15 cellular contexts compared by ENCODE assay signal in genomic region chrX:10254746-10255145, GRCh38.
DNase-seq lines count a peak whose midpoint lies in the region; TF ChIP-seq lines count a peak whose summit lies in the region.
"Had no signal": no experiment of that assay in that cellular context is flagged by ENCODE, and none has a peak within 500 bp of the region (broad histone marks: within the 10 kb centered on the region; RNA-seq: fewer than 3 reads in every experiment).

No MANE protein-coding gene starts in this region.

- H2BK120ac ChIP-seq in mesendoderm (ENCODE audit: low read depth, low read length): no peak overlapping the region

- no peak for TF ChIP-seq POLR2A in transverse colon (IDR thresholded peaks at IDR 0.05)
- TF ChIP-seq POLR2A in esophagus muscularis mucosa (IDR thresholded peaks at IDR 0.05; ENCODE audit: low read depth): no peak

- no peak overlapping the region for H3K4me3 ChIP-seq in Loucy (ENCODE audit: low read length, poor library complexity, severe bottlenecking)
- H3K4me3 ChIP-seq in mesendoderm (ENCODE audit: low read length): no peak overlapping the region
- no peak overlapping the region for H3K4me3 ChIP-seq in transverse colon
- H3K4me3 ChIP-seq in esophagus muscularis mucosa: no peak overlapping the region
- H3K4me3 ChIP-seq: dorsolateral prefrontal cortex, SK-N-MC had no signal

- no peaks in the 10 kb centered on the region for H4K20me1 ChIP-seq in Loucy (ENCODE audit: insufficient read depth, low read length, poor library complexity, severe bottlenecking)

- peaks cover 8% of the 10 kb centered on the region for H3K4me1 Mint-ChIP-seq in chondrocyte (ENCODE audit: low read depth)

- no peak overlapping the region for H3K27ac Mint-ChIP-seq in chondrocyte (ENCODE audit: unreplicated experiment)
- H3K27ac Mint-ChIP-seq: H9; natural killer cell treated with Interleukin-12 subunit alpha and Interleukin-12 subunit beta and Interleukin-15 and Interleukin-18, amount 100 ng/mL, for 72 hours; stimulated activated naive CD8-positive, alpha-beta T cell treated with anti-CD3 and anti-CD28 coated beads, Interleukin-15, Interleukin-2, amounts not matched to agents 100 ng/mL and 50 ng/mL, for 24 hours had no signal

- peaks cover 1% of the 10 kb centered on the region for H3K36me3 Mint-ChIP-seq in chondrocyte (ENCODE audit: low read depth)
- H3K36me3 Mint-ChIP-seq: natural killer cell treated with Interleukin-12 subunit alpha and Interleukin-12 subunit beta and Interleukin-15 and Interleukin-18, amount 100 ng/mL, for 72 hours had no signal

- H3K27ac ChIP-seq in mesendoderm (ENCODE audit: low read depth, low read length) (no peak overlapping the region), transverse colon (no peak overlapping the region), esophagus muscularis mucosa (replicated peaks in 1 of 4) (no peak overlapping the region)
- H3K27ac ChIP-seq: dorsolateral prefrontal cortex, SK-N-MC had no signal

- no peak overlapping the region for H2BK5ac ChIP-seq in mesendoderm (ENCODE audit: low read length)

- DNase-seq in DMS 273 treated with DMSO at 0.1 percent for 48 hours (lab: John Stamatoyannopoulos, UW) (peak; percentile 11), chondrocyte (ENCODE audit: low spot score) (no peak), mesendoderm (peak; percentile 24), transverse colon (no peak), esophagus muscularis mucosa (ENCODE audit: extremely low spot score) (no peak)
- no peak for DNase-seq in stimulated activated CD4-positive, alpha-beta T cell treated with anti-CD3 and anti-CD28 coated beads, Interleukin-2, amount 100 ng/mL, for 24 hours
- DNase-seq: activated CD4-positive, alpha-beta T cell treated with anti-CD3 and anti-CD28 coated beads, Interleukin-2, amount 50 U/mL, for 48 hours; activated naive CD4-positive, alpha-beta T cell treated with anti-CD3 and anti-CD28 coated beads, Interleukin-2, amount 50 U/mL, for 16 hours; dorsolateral prefrontal cortex; GF-D8; H9 had no signal

- intact Hi-C loops in transverse colon (cut with DNase I; ENCODE audit: low total_unique reads): no loop called here
- intact Hi-C loops in esophagus muscularis mucosa (cut with DNase I): no loop called here

- H3K4me1 ChIP-seq in Loucy (ENCODE audit: insufficient read depth, low read length, poor library complexity, severe bottlenecking) (no peaks in the 10 kb centered on the region), mesendoderm (ENCODE audit: control insufficient read depth, low read depth, low read length) (no peaks in the 10 kb centered on the region), transverse colon (no peaks in the 10 kb centered on the region), esophagus muscularis mucosa (no peaks in the 10 kb centered on the region)

- H3K23ac ChIP-seq in mesendoderm (ENCODE audit: low read length): no peak overlapping the region

- WGBS in mesendoderm (ENCODE audit: extremely low coverage, insufficient coverage, low lambda C conversion rate): no CpG with 5 or more reads among the region's 2 CpGs
- 82% methylated on average over 2 of the region's 2 CpGs; no CpG with 5 or more reads in 1 of the 2 donors for WGBS in transverse colon (ENCODE audit: low coverage in 1 of 2), 2 donors
- 88% methylated on average over 2 of the region's 2 CpGs for WGBS in esophagus muscularis mucosa

- no peak overlapping the region for H2AK5ac ChIP-seq in mesendoderm (ENCODE audit: low read length)

- no peak overlapping the region for H3K4ac ChIP-seq in mesendoderm (ENCODE audit: low read depth, low read length)

- no peak overlapping the region for H4K8ac ChIP-seq in mesendoderm (ENCODE audit: low read depth, low read length)

- no peak overlapping the region for H3K4me3 Mint-ChIP-seq in chondrocyte (ENCODE audit: unreplicated experiment)
- H3K4me3 Mint-ChIP-seq: H9; natural killer cell treated with Interleukin-12 subunit alpha and Interleukin-12 subunit beta and Interleukin-15 and Interleukin-18, amount 100 ng/mL, for 72 hours; stimulated activated naive CD8-positive, alpha-beta T cell treated with anti-CD3 and anti-CD28 coated beads, Interleukin-15, Interleukin-2, amounts not matched to agents 100 ng/mL and 50 ng/mL, for 24 hours had no signal

- no peaks in the 10 kb centered on the region for H3K79me2 ChIP-seq in Loucy (ENCODE audit: insufficient read depth, low read length)
- H3K79me2 ChIP-seq in mesendoderm (ENCODE audit: control insufficient read depth, insufficient read depth, low read length): no peaks in the 10 kb centered on the region

- H3K36me3 ChIP-seq in Loucy (ENCODE audit: insufficient read depth, low read length): no peaks in the 10 kb centered on the region
- no peaks in the 10 kb centered on the region for H3K36me3 ChIP-seq in mesendoderm (ENCODE audit: control insufficient read depth, insufficient read depth, low read length)
- H3K36me3 ChIP-seq in transverse colon: no peaks in the 10 kb centered on the region
- no peaks in the 10 kb centered on the region for H3K36me3 ChIP-seq in esophagus muscularis mucosa

- TF ChIP-seq CTCF in Loucy (conservative IDR thresholded peaks at IDR 0.05; ENCODE audit: low read length): peak; percentile 30
- peak; percentile 66 for TF ChIP-seq CTCF in chondrocyte (IDR thresholded peaks at IDR 0.05)
- peak in 1 of 5 experiments; percentile 5 for TF ChIP-seq CTCF in transverse colon (IDR thresholded peaks at IDR 0.05)
- TF ChIP-seq CTCF in esophagus muscularis mucosa (IDR thresholded peaks at IDR 0.05): peak in 1 of 3 experiments; percentile 21

- in situ Hi-C loops in transverse colon (cut with MboI; ENCODE audit: low pct_ligation_motif_present in 1 of 4, low pct_unique_long_range_greater_than_20kb in 1 of 4, low sequenced_read_pairs in 3 of 4): no loop called here

- H3K9me3 Mint-ChIP-seq in chondrocyte (ENCODE audit: low read depth): peaks cover 18% of the 10 kb centered on the region
- H3K9me3 Mint-ChIP-seq: natural killer cell treated with Interleukin-12 subunit alpha and Interleukin-12 subunit beta and Interleukin-15 and Interleukin-18, amount 100 ng/mL, for 72 hours; stimulated activated naive CD8-positive, alpha-beta T cell treated with anti-CD3 and anti-CD28 coated beads, Interleukin-15, Interleukin-2, amounts not matched to agents 100 ng/mL and 50 ng/mL, for 24 hours had no signal

- H2AFZ ChIP-seq in Loucy (ENCODE audit: low read length): no peak overlapping the region

- H3K4me2 ChIP-seq in Loucy (ENCODE audit: low read depth, low read length, poor library complexity, severe bottlenecking) (no peak overlapping the region), mesendoderm (ENCODE audit: low read length) (no peak overlapping the region)

- H3K9ac ChIP-seq in Loucy (ENCODE audit: low read depth, low read length, poor library complexity, severe bottlenecking) (no peak overlapping the region), mesendoderm (ENCODE audit: low read length) (no peak overlapping the region)

- no peaks in the 10 kb centered on the region for H3K9me3 ChIP-seq in Loucy (ENCODE audit: insufficient read depth, low read depth, low read length)
- H3K9me3 ChIP-seq in transverse colon: no peaks in the 10 kb centered on the region
- H3K9me3 ChIP-seq in esophagus muscularis mucosa: no peaks in the 10 kb centered on the region

- H3K27me3 Mint-ChIP-seq in chondrocyte (ENCODE audit: low read depth): no peaks in the 10 kb centered on the region
- H3K27me3 Mint-ChIP-seq: natural killer cell treated with Interleukin-12 subunit alpha and Interleukin-12 subunit beta and Interleukin-15 and Interleukin-18, amount 100 ng/mL, for 72 hours; stimulated activated naive CD8-positive, alpha-beta T cell treated with anti-CD3 and anti-CD28 coated beads, Interleukin-15, Interleukin-2, amounts not matched to agents 100 ng/mL and 50 ng/mL, for 24 hours had no signal

- H3K56ac ChIP-seq in mesendoderm (ENCODE audit: low read length): no peak overlapping the region

- no peak overlapping the region for H2BK15ac ChIP-seq in mesendoderm (replicated peaks; ENCODE audit: low read depth)

- no peaks in the 10 kb centered on the region for H3K79me1 ChIP-seq in mesendoderm (ENCODE audit: low read length)

- H3K27me3 ChIP-seq in Loucy (ENCODE audit: insufficient read depth, low read length, poor library complexity, severe bottlenecking) (no peaks in the 10 kb centered on the region), mesendoderm (ENCODE audit: insufficient read depth, low read length, poor library complexity) (no peaks in the 10 kb centered on the region), transverse colon (no peaks in the 10 kb centered on the region), esophagus muscularis mucosa (no peaks in the 10 kb centered on the region)

- no peak overlapping the region for H3K18ac ChIP-seq in mesendoderm (ENCODE audit: low read length)

- no peak overlapping the region for H4K5ac ChIP-seq in mesendoderm (ENCODE audit: low read length)

- TF ChIP-seq EP300 in transverse colon (IDR thresholded peaks at IDR 0.05; ENCODE audit: low read depth) (no peak), esophagus muscularis mucosa (IDR thresholded peaks at IDR 0.05) (no peak)

- H3K9me2 ChIP-seq in Loucy (replicated peaks; ENCODE audit: low read depth, low read length): no peaks in the 10 kb centered on the region

- H3F3A ChIP-seq in Loucy (ENCODE audit: low read depth): no peaks in the 10 kb centered on the region

Comparison
In these comparisons a context has a peak if more than half of its experiments do, and no peak if none do; other contexts are left out.
1. DNase-seq: peak in DMS 273 treated with DMSO at 0.1 percent for 48 hours (single experiment) and mesendoderm (single experiment); none in chondrocyte (single experiment), transverse colon (single experiment), stimulated activated CD4-positive, alpha-beta T cell treated with anti-CD3 and anti-CD28 coated beads, Interleukin-2, amount 100 ng/mL, for 24 hours (0 of 2) and esophagus muscularis mucosa (single experiment).